1 cellular context compared by ENCODE assay signal in the genomic region with DNA sequence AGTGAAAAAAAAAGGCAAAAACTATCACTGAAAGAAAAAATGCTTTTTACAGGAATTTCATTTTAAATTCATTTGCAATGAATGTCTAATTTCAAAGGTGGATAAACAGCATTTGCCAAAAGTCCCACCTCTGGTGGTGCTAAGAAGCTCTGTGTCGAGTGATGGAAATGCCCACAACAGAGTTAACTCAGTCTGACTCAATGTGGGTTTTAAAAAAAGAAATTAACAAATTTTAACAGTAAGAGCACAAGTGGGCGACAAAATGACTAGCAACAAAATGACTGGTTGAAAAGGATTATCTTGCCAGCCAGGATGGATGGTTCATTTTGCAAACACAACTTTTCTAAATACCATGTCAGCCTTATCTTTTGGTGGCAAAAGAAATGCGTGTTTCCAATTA.
TF ChIP-seq lines count a peak whose summit lies in the region.

No MANE protein-coding gene starts in this region.

TF ChIP-seq in GM23338, 12 proteins besides CTCF, POLR2A, EP300 and RAD21 (continued from another document):
- TF ChIP-seq, protein P1, sequence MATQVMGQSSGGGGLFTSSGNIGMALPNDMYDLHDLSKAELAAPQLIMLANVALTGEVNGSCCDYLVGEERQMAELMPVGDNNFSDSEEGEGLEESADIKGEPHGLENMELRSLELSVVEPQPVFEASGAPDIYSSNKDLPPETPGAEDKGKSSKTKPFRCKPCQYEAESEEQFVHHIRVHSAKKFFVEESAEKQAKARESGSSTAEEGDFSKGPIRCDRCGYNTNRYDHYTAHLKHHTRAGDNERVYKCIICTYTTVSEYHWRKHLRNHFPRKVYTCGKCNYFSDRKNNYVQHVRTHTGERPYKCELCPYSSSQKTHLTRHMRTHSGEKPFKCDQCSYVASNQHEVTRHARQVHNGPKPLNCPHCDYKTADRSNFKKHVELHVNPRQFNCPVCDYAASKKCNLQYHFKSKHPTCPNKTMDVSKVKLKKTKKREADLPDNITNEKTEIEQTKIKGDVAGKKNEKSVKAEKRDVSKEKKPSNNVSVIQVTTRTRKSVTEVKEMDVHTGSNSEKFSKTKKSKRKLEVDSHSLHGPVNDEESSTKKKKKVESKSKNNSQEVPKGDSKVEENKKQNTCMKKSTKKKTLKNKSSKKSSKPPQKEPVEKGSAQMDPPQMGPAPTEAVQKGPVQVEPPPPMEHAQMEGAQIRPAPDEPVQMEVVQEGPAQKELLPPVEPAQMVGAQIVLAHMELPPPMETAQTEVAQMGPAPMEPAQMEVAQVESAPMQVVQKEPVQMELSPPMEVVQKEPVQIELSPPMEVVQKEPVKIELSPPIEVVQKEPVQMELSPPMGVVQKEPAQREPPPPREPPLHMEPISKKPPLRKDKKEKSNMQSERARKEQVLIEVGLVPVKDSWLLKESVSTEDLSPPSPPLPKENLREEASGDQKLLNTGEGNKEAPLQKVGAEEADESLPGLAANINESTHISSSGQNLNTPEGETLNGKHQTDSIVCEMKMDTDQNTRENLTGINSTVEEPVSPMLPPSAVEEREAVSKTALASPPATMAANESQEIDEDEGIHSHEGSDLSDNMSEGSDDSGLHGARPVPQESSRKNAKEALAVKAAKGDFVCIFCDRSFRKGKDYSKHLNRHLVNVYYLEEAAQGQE (IDR thresholded peaks at IDR 0.05; ENCODE audit: unreplicated experiment), result no peak
- TF ChIP-seq ZNF114 (CRISPR knock-in tag; IDR thresholded peaks at IDR 0.05) (no peak), POLR2AphosphoS5 (IDR thresholded peaks at IDR 0.05; ENCODE audit: low read depth) (no peak)
